Comparison of ENCODE assay signal across 10 cellular contexts in the genomic region with DNA sequence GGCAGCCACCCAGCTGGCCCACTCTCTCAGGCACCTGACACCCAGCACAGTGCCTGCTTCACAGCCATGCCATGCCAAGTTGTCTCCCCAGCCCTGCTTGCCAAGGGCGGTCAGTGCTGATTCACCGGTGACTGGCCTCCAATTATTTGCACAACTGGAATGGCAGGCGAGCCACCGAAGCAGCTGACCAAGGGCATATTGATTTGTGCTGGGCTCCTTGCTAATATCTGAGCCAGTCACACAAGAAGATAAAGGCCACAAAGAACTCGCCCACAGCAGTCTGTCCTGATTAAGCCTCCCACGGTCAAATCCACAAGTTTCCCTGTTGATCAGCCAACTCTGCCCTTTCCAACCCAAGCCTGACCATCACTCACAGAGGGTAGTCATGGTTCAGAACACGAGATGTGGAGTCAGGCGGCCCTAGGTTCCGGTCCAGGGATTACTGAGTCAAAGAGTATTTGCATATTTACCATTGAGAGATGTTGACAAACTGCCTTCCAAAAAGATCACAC. TPM values are rescaled to one million over a fixed set of nuclear protein-coding genes. Genes with fewer than 3 reads are reported as not detected.
DNase-seq lines count a peak whose midpoint lies in the region; ATAC-seq and TF ChIP-seq lines count a peak whose summit lies in the region.
"Had no signal": no experiment of that assay in that cellular context is flagged by ENCODE, and none has a peak within 500 bp of the region (broad histone marks: within the 10 kb centered on the region; RNA-seq: fewer than 3 reads in every experiment).

No MANE protein-coding gene starts in this region.

- no peak for ATAC-seq in GM18511 (IDR thresholded peaks at IDR 0.05; ENCODE audit: unreplicated experiment)

- no peaks in the 10 kb centered on the region for H3K27me3 ChIP-seq in stomach

- TF ChIP-seq POLR2A in stomach (IDR thresholded peaks at IDR 0.05): no peak

- no peaks in the 10 kb centered on the region for H3K9me3 ChIP-seq in stomach

- peak overlapping the region; percentile 76 to 85 (median 77) for H3K27ac ChIP-seq in stomach

- WGBS in stomach, 5 donors: 28 to 51% (median 44%) methylated on average over 6 to 9 of the region's 9 CpGs

- DNase-seq in NCI-H2029 (lab: John Stamatoyannopoulos, UW) (peak; percentile 19), NCI-H2029 treated with DMSO at 0.1 percent for 48 hours (lab: John Stamatoyannopoulos, UW) (no peak), RKO (ENCODE audit: low spot score) (peak; percentile 93), germinal center (ENCODE audit: low spot score) (peak; percentile 57), stomach (peak; percentile 92), NCI-H510A treated with DMSO at 0.1 percent for 48 hours (lab: John Stamatoyannopoulos, UW) (no peak), SHP77 treated with DMSO at 0.1 percent for 48 hours (lab: John Stamatoyannopoulos, UW) (no peak)
- DNase-seq: activated CD4-positive, CD25-positive, alpha-beta regulatory T cell treated with anti-CD3 and anti-CD28 coated beads, Interleukin-2, amount 50 U/mL, for 72 hours; NCI-H82 had no signal

- peaks cover 0 to 33% (median 8%) of the 10 kb centered on the region in 4 donors for H3K4me1 ChIP-seq in stomach

- TF ChIP-seq EP300 in stomach (IDR thresholded peaks at IDR 0.05): no peak

- intact Hi-C loops in stomach (cut with DNase I; ENCODE audit: low total_unique reads): loop anchor here (10.0 kb wide), 1 partner anchor 48 kb away; no protein-coding TSS in a partner anchor

- H3K4me3 ChIP-seq in stomach: no peak overlapping the region

- no peak for TF ChIP-seq CTCF in stomach (IDR thresholded peaks at IDR 0.05)

- no peaks in the 10 kb centered on the region for H3K36me3 ChIP-seq in stomach

RNA-seq across cellular contexts. Expression of a gene that starts 6.4 kb away (rescaled TPM):
- 100 to 1,000 TPM in 2 of 5 donors, 10 to 100 TPM in 3; 26.3 to 406 (median 83.4) TPM for total RNA-seq in stomach
- polyA plus RNA-seq in stomach: 100 to 1,000 TPM in 1 of 3 donors, 10 to 100 TPM in 2; 24.4 to 118 (median 38.5) TPM

RNA-seq across cellular contexts. Expression of a gene that starts 49.5 kb away (rescaled TPM):
- 10 to 100 TPM in 4 of 5 donors, 1 to 10 TPM in 1; 1.7 to 98.2 (median 55.4) TPM for total RNA-seq in stomach
- 10 to 100 TPM; 27.0 to 38.0 (median 32.5) TPM for polyA plus RNA-seq in stomach

RNA-seq across cellular contexts. Expression of a gene that starts 56.6 kb away (rescaled TPM):
- total RNA-seq in stomach: 10 to 100 TPM in 3 of 5 donors, under 1 TPM in 1, not detected in 1; 0.55 to 98.0 (median 19.1) TPM
- 1 to 10 TPM in 2 of 3 donors, under 1 TPM in 1; 0.50 to 3.3 (median 2.3) TPM for polyA plus RNA-seq in stomach

Comparison
In these comparisons a context has a peak if more than half of its experiments do, and no peak if none do; other contexts are left out.
1. DNase-seq: peak in NCI-H2029 (single experiment), RKO (single experiment), germinal center (single experiment) and stomach (single experiment); none in NCI-H2029 treated with DMSO at 0.1 percent for 48 hours (single experiment), NCI-H510A treated with DMSO at 0.1 percent for 48 hours (single experiment) and SHP77 treated with DMSO at 0.1 percent for 48 hours (single experiment).